In genomic region chrX:17931855-17932254, GRCh38 we compare ENCODE assay signal across 28 cellular contexts.
"Had no signal": no experiment of that assay in that cellular context is flagged by ENCODE, and none has a peak within 500 bp of the region (broad histone marks: within the 10 kb centered on the region; RNA-seq: fewer than 3 reads in every experiment).

No MANE protein-coding gene starts in this region.

- H3K4me1 ChIP-seq: esophagus squamous epithelium, gastrocnemius medialis, heart left ventricle, left lung, lower lobe of right lung had no signal

- H3K4me3 ChIP-seq: coronary artery, dorsolateral prefrontal cortex, esophagus squamous epithelium, gastrocnemius medialis, heart left ventricle, hepatocyte, left lung, lower lobe of right lung, mucosa of descending colon had no signal

- ATAC-seq: esophagus mucosa; gastrocnemius medialis; heart left ventricle; left cardiac atrium; left lung; left ventricle myocardium superior; lower lobe of right lung; mucosa of descending colon; naive thymus-derived CD8-positive, alpha-beta T cell had no signal

- H3K4me3 Mint-ChIP-seq: mesothelial cell of epicardium; naive B cell; naive thymus-derived CD8-positive, alpha-beta T cell had no signal

- H3K36me3 ChIP-seq: esophagus squamous epithelium, gastrocnemius medialis, heart left ventricle, left lung, lower lobe of right lung had no signal

- H2AFZ ChIP-seq: hepatocyte had no signal

- H3K27me3 Mint-ChIP-seq: naive B cell had no signal

- H3K4me1 Mint-ChIP-seq: mesothelial cell of epicardium; naive B cell; naive thymus-derived CD8-positive, alpha-beta T cell had no signal

- DNase-seq: dermis blood vessel endothelial cell; dorsolateral prefrontal cortex; effector CD4-positive, alpha-beta T cell; effector memory CD4-positive, alpha-beta T cell; erythroblast; esophagus squamous epithelium; foreskin fibroblast; foreskin melanocyte; gastrocnemius medialis; glutamatergic neuron; heart left ventricle; hypothalamus; islet precursor cell; left cardiac atrium; left lung; left ventricle myocardium superior; lower lobe of right lung; mesenchymal stem cell; mucosa of descending colon; naive B cell; naive thymus-derived CD8-positive, alpha-beta T cell had no signal

- H3K4me2 ChIP-seq: hepatocyte had no signal

- H3K79me2 ChIP-seq: hepatocyte had no signal

- H3K27ac Mint-ChIP-seq: mesothelial cell of epicardium; naive B cell; naive thymus-derived CD8-positive, alpha-beta T cell had no signal

- H3K9me3 ChIP-seq: esophagus squamous epithelium, gastrocnemius medialis, heart left ventricle, left lung, lower lobe of right lung, mucosa of descending colon had no signal

- H3K27ac ChIP-seq: coronary artery, dorsolateral prefrontal cortex, epithelial cell of prostate, esophagus squamous epithelium, gastrocnemius medialis, heart left ventricle, hepatocyte, left lung, lower lobe of right lung had no signal

- H3K36me3 Mint-ChIP-seq: naive B cell; naive thymus-derived CD8-positive, alpha-beta T cell had no signal

- FAIRE-seq: colon, endometrium had no signal

- H3K27me3 ChIP-seq: esophagus squamous epithelium, gastrocnemius medialis, hepatocyte had no signal
